In the genomic region with DNA sequence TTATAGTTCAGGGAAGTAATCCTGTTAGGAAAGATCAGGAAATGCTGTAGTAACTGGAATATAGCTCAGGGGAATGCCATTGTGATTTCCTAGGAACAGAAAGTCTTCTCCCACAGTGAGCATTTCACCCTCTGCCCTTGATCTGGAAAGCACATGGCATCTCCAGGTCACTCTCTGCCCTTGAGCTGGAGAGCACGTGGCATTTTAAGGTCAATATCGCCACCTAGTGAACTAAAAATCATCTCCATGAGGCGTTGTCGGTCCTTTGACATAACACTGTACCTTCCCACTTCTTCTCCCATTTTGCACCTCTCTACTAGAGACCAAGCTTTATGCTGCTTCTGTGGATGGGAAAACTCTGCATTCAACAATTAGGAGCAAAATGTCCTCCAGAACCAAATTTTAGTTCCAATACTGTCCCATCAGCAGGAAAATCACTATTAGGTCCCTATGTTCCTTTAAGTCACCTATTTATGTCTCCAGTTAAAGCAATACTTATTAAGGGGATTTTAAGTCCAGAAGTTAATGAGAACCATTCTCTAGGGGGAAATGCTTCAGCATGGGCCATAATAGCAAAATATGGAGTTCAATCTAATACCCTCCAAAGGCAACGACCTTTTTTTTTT, we compare ENCODE assay signal across 1 cellular context.
TF ChIP-seq lines count a peak whose summit lies in the region.

No MANE protein-coding gene starts in this region.

TF ChIP-seq in A549, 52 proteins besides CTCF, POLR2A, EP300 and RAD21 (continued from another document):
- peak; percentile 96 for TF ChIP-seq MYC (IDR thresholded peaks at IDR 0.05; ENCODE audit: borderline replicate concordance, low read length)
- no peak for TF ChIP-seq ZSCAN20 (CRISPR knock-in tag; IDR thresholded peaks at IDR 0.05)
- TF ChIP-seq HOXB13 (CRISPR knock-in tag; IDR thresholded peaks at IDR 0.05; ENCODE audit: low read depth): no peak
- 0 out of 2 replicates have a peak, but pooled peaks have one; percentile 35 for TF ChIP-seq E2F6 (IDR thresholded peaks at IDR 0.05; ENCODE audit: borderline replicate concordance, low read depth)
- no peak for TF ChIP-seq SREBF2 (IDR thresholded peaks at IDR 0.05)
- TF ChIP-seq FOSL2 (IDR thresholded peaks at IDR 0.05): no peak
- TF ChIP-seq FOSL2 (CRISPR knock-in tag; IDR thresholded peaks at IDR 0.05): no peak
